9 cellular contexts compared by ENCODE assay signal in genomic region chr17:82871056-82871775, GRCh38. TPM values are rescaled to one million over a fixed set of nuclear protein-coding genes. Genes with fewer than 3 reads are reported as not detected.
DNase-seq lines count a peak whose midpoint lies in the region; ATAC-seq, FAIRE-seq and TF ChIP-seq lines count a peak whose summit lies in the region.
"Had no signal": no experiment of that assay in that cellular context is flagged by ENCODE, and none has a peak within 500 bp of the region (broad histone marks: within the 10 kb centered on the region; RNA-seq: fewer than 3 reads in every experiment).

No MANE protein-coding gene starts in this region.

- TF ChIP-seq POLR2A in tibial nerve (IDR thresholded peaks at IDR 0.05), result no peak

- H3K36me3 ChIP-seq in kidney (ENCODE audit: control insufficient read depth in 1 of 2, insufficient read depth in 2 of 2, low read length in 2 of 2), result peaks cover 3 to 10% of the 10 kb centered on the region in 2 donors
- H3K36me3 ChIP-seq in tibial nerve, result peaks cover 0 to 39% (median 0%) of the 10 kb centered on the region in 3 donors

- peak in 1 of 2 donors; percentile 41 for TF ChIP-seq EP300 in tibial nerve (IDR thresholded peaks at IDR 0.05)

- FAIRE-seq in kidney (lab: Jason Lieb, UNC), result no peak

- no peaks in the 10 kb centered on the region for H3K27me3 ChIP-seq in tibial nerve

- H3K4me3 ChIP-seq in kidney (ENCODE audit: low read length in 2 of 2) (no peak overlapping the region), tibial nerve (no peak overlapping the region)

- 90 to 92% methylated on average over 21 to 31 of the region's 31 CpGs for WGBS in tibial nerve, 2 donors

- TF ChIP-seq CTCF in kidney (IDR thresholded peaks at IDR 0.05; ENCODE audit: borderline replicate concordance, extremely low read depth, insufficient read depth), result no peak
- peak in 1 of 5 experiments; percentile 7 for TF ChIP-seq CTCF in tibial nerve (IDR thresholded peaks at IDR 0.05)

- H3K4me1 ChIP-seq in kidney (ENCODE audit: control insufficient read depth in 1 of 2, insufficient read depth in 1 of 2, low read depth in 1 of 2, low read length in 2 of 2), result peaks cover 0 to 4% of the 10 kb centered on the region in 2 donors
- H3K4me1 ChIP-seq in tibial nerve, result peaks cover 0 to 13% (median 2%) of the 10 kb centered on the region in 4 donors

- peak; percentile 68 for ATAC-seq in GM18498 (IDR thresholded peaks at IDR 0.05; ENCODE audit: unreplicated experiment)
- ATAC-seq in GM21381 (IDR thresholded peaks at IDR 0.05; ENCODE audit: unreplicated experiment), result peak; percentile 59
- peak; percentile 63 for ATAC-seq in HG03442 (IDR thresholded peaks at IDR 0.05; ENCODE audit: unreplicated experiment)

- H3K27ac ChIP-seq in kidney (ENCODE audit: low read depth in 2 of 2, low read length in 2 of 2) (no peak overlapping the region), tibial nerve (peak overlapping the region in 1 of 4 donors; percentile 43)

- H3K9me3 ChIP-seq in kidney (ENCODE audit: control insufficient read depth in 1 of 2, low read length in 2 of 2), result no peaks in the 10 kb centered on the region
- no peaks in the 10 kb centered on the region for H3K9me3 ChIP-seq in tibial nerve

- intact Hi-C loops in kidney (cut with DNase I), result no loop called here

- no peak overlapping the region for H3K9ac ChIP-seq in kidney (ENCODE audit: low read length in 2 of 2)

- DNase-seq in kidney, result peak; percentile 74
- DNase-seq in DMS53 (lab: John Stamatoyannopoulos, UW), result no peak
- DNase-seq in NCI-H524 treated with DMSO at 0.1 percent for 48 hours (lab: John Stamatoyannopoulos, UW), result no peak
- DNase-seq in tibial nerve (ENCODE audit: low spot score in 2 of 2), result no peak
- no peak for DNase-seq in NCI-H1105 treated with DMSO at 0.1 percent for 48 hours (lab: John Stamatoyannopoulos, UW)
- DNase-seq: activated CD8-positive, alpha-beta memory T cell treated with anti-CD3 and anti-CD28 coated beads for 24 hours had no signal

RNA-seq across cellular contexts. Expression of gene ZNF750, which starts 31.4 kb away (rescaled TPM):
- total RNA-seq in kidney (0.25 TPM), tibial nerve (not detected)
- polyA plus RNA-seq in kidney (ENCODE audit: insufficient read depth, low read depth, low replicate concordance), result 0.30 TPM
